ENCODE assay signal across 1 cellular context in genomic region chr16:4253394-4254150, GRCh38.
TF ChIP-seq lines count a peak whose summit lies in the region.

No MANE protein-coding gene starts in this region.

TF ChIP-seq in K562, 482 proteins besides CTCF, POLR2A, EP300 and RAD21 (continued from another document and continues in another):
- no peak for TF ChIP-seq CEBPZ (IDR thresholded peaks at IDR 0.05; ENCODE audit: borderline replicate concordance, low read depth, low read length)
- TF ChIP-seq COPS2 (conservative IDR thresholded peaks at IDR 0.05), result no peak
- TF ChIP-seq RHOXF2B (CRISPR knock-in tag; conservative IDR thresholded peaks at IDR 0.05), result no peak
- TF ChIP-seq HINFP (tag; conservative IDR thresholded peaks at IDR 0.05; ENCODE audit: low read depth), result no peak
- TF ChIP-seq TAF7 (tag; IDR thresholded peaks at IDR 0.05), result peak; percentile 68
- no peak; the same call in 1 of the 2 replicates for TF ChIP-seq ZBTB1 (CRISPR knock-in tag; IDR thresholded peaks at IDR 0.05; ENCODE audit: borderline replicate concordance, low read depth)
- TF ChIP-seq SMAD3 (CRISPR knock-in tag; conservative IDR thresholded peaks at IDR 0.05), result no peak
- TF ChIP-seq ZNF561 (CRISPR knock-in tag; conservative IDR thresholded peaks at IDR 0.05), result 0 out of 2 replicates have a peak, but pooled peaks have one; percentile 29
- TF ChIP-seq E2F1 (CRISPR knock-in tag; IDR thresholded peaks at IDR 0.05), result peak; percentile 92
- 0 out of 2 replicates have a peak, but pooled peaks have one; percentile 56 for TF ChIP-seq ETS1 (conservative IDR thresholded peaks at IDR 0.05; ENCODE audit: control insufficient read depth, low read depth, low read length)
- TF ChIP-seq POLR2AphosphoS2 (IDR thresholded peaks at IDR 0.05; ENCODE audit: low read length), result peak; percentile 53; the same call in 1 of the 2 replicates
- TF ChIP-seq AFF4 (CRISPR knock-in tag; IDR thresholded peaks at IDR 0.05), result 0 out of 2 replicates have a peak, but pooled peaks have one; percentile 52
- 0 out of 2 replicates have a peak, but pooled peaks have one; percentile 17 for TF ChIP-seq MEF2A (IDR thresholded peaks at IDR 0.05; ENCODE audit: control insufficient read depth, low read depth, low read length)
- peak; percentile 37 to 83 for TF ChIP-seq E2F6 (IDR thresholded peaks at IDR 0.05; ENCODE audit: borderline replicate concordance in 1 of 2, extremely low read depth in 1 of 2, insufficient read depth in 1 of 2, insufficient read length in 1 of 2, low read depth in 1 of 2, low read length in 1 of 2, poor library complexity in 1 of 2, severe bottlenecking in 1 of 2)
- peak in 1 of 2 experiments; percentile 11; a peak in 1 of 4 replicates for TF ChIP-seq ZMIZ1 (IDR thresholded peaks at IDR 0.05; ENCODE audit: low read depth in 2 of 2, low read length in 2 of 2)
- TF ChIP-seq POLR2H (tag; IDR thresholded peaks at IDR 0.05; ENCODE audit: low read depth), result peak; percentile 95
- TF ChIP-seq KLF10 (CRISPR knock-in tag; IDR thresholded peaks at IDR 0.05), result no peak
- TF ChIP-seq TRIM24 (IDR thresholded peaks at IDR 0.05), result 0 out of 4 replicates have a peak, but pooled peaks of 1 of the 2 experiments have one; percentile 22
- no peak for TF ChIP-seq ARID3B (CRISPR knock-in tag; IDR thresholded peaks at IDR 0.05; ENCODE audit: borderline replicate concordance)
- TF ChIP-seq HOXB6 (CRISPR knock-in tag; IDR thresholded peaks at IDR 0.05; ENCODE audit: borderline replicate concordance), result no peak
- TF ChIP-seq TAL1 (IDR thresholded peaks at IDR 0.05), result no peak
- no peak for TF ChIP-seq HDGF (IDR thresholded peaks at IDR 0.05)
- TF ChIP-seq KDM2B (CRISPR knock-in tag; IDR thresholded peaks at IDR 0.05), result peak; percentile 89
- peak; percentile 98 for TF ChIP-seq ZFX (CRISPR knock-in tag; IDR thresholded peaks at IDR 0.05)
- TF ChIP-seq MBD2 (IDR thresholded peaks at IDR 0.05; ENCODE audit: borderline replicate concordance, low read depth), result 0 out of 2 replicates have a peak, but pooled peaks have one; percentile 46
- TF ChIP-seq PPARD (CRISPR knock-in tag; IDR thresholded peaks at IDR 0.05), result no peak
- no peak for TF ChIP-seq E2F3 (CRISPR knock-in tag; IDR thresholded peaks at IDR 0.05)
- peak in 1 of 2 experiments; percentile 46; a peak in 1 of 4 replicates for TF ChIP-seq MLLT1 (IDR thresholded peaks at IDR 0.05)
- 0 out of 2 replicates have a peak, but pooled peaks have one; percentile 41 for TF ChIP-seq ZNF165 (CRISPR knock-in tag; IDR thresholded peaks at IDR 0.05; ENCODE audit: borderline replicate concordance)
- TF ChIP-seq HIVEP1 (CRISPR knock-in tag; IDR thresholded peaks at IDR 0.05), result no peak
- peak; percentile 81 for TF ChIP-seq TBP (optimal IDR thresholded peaks at IDR 0.05; ENCODE audit: low read depth, low read length)
- TF ChIP-seq BCOR (IDR thresholded peaks at IDR 0.05), result peak; percentile 74
- no peak for TF ChIP-seq ZNF146 (CRISPR knock-in tag; IDR thresholded peaks at IDR 0.05; ENCODE audit: unreplicated experiment)
- 0 out of 4 replicates have a peak, but pooled peaks of 1 of the 2 experiments have one; percentile 30 for TF ChIP-seq CSDE1 (IDR thresholded peaks at IDR 0.05)
- 0 out of 2 replicates have a peak, but pooled peaks have one; percentile 35 for TF ChIP-seq FOXJ2 (tag; IDR thresholded peaks at IDR 0.05)
